ENCODE assay signal across 15 cellular contexts in the genomic region with DNA sequence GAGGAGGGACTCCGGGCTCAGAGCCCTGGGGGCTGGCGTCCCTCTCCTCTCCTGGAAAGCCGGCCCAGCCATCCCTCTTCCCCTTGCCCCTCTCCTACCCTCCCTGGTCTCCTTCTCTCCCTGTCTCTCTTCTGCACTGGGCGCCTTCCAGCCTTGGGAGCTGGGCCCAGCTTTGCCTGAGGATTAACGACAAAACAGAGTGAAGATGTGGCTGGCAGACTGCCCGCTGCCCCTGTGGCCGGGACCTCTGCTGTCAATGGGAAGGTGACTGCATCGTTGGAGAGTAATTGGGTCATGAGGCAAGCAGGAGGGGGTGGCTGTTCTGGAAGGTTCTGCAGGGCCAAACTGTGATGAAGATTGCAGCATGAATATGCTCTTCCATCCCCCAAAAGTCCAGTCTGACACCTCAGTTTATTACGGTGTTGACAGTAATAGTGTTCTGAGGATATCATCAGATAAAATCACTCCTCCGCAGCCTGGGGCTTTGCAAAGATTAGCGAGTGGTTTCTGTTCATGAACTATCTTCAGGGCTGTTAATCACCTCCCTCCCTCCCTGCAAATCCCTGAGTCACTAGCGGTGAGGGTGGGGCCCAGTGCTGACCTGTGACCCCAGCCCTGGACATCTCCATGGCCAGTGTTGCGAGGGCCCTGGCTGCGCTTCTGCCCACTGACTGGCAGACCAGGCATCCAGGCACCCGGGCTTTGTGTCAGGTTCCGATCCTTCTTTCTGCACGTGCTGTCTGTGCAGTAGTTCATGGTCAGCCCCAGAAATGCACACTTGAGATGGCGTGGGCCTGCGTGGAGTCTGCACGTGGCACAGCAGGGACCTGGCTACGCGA. TPM values are rescaled to one million over a fixed set of nuclear protein-coding genes. Genes with fewer than 3 reads are reported as not detected.
DNase-seq lines count a peak whose midpoint lies in the region; ATAC-seq and TF ChIP-seq lines count a peak whose summit lies in the region.
"Had no signal": no experiment of that assay in that cellular context is flagged by ENCODE, and none has a peak within 500 bp of the region (broad histone marks: within the 10 kb centered on the region; RNA-seq: fewer than 3 reads in every experiment).

No MANE protein-coding gene starts in this region.

- in situ Hi-C loops in Panc1 (cut with HindIII; ENCODE audit: low pct_unique_long_range_greater_than_20kb, low sequenced_read_pairs), result no loop called here

- H3K27me3 ChIP-seq in Panc1 (ENCODE audit: control insufficient read depth, insufficient read depth, low read length) (no peaks in the 10 kb centered on the region), foreskin keratinocyte (peaks cover 35% of the 10 kb centered on the region)
- H3K27me3 ChIP-seq: SJSA1, tibial nerve had no signal

- POLR2A ChIA-PET in Panc1 (lab: Charles Lee), result no interaction called here

- no peaks in the 10 kb centered on the region for H3K9me3 ChIP-seq in Panc1 (ENCODE audit: control insufficient read depth, insufficient read depth, low read depth, low read length)
- H3K9me3 ChIP-seq: SJSA1, tibial nerve had no signal

- no peaks in the 10 kb centered on the region for H3K36me3 ChIP-seq in Panc1 (ENCODE audit: control insufficient read depth, insufficient read depth, low read length)
- H3K36me3 ChIP-seq: SJSA1, tibial nerve had no signal

- H3K27ac ChIP-seq in Panc1 (ENCODE audit: low read length) (peak overlapping the region; percentile 63), foreskin keratinocyte (no peak overlapping the region)
- H3K27ac ChIP-seq: parathyroid adenoma, SJSA1, tibial nerve had no signal

- no TSS peak for BruUV-seq in Panc1 (replicated peaks; lab: Mats Ljungman, UMichigan)

- H3K4me1 ChIP-seq in Panc1 (ENCODE audit: control insufficient read depth, insufficient read depth, low read length) (peaks cover 38% of the 10 kb centered on the region), foreskin keratinocyte (no peaks in the 10 kb centered on the region)
- H3K4me1 ChIP-seq: parathyroid adenoma, SJSA1, tibial nerve had no signal

- CTCF ChIA-PET in Panc1 (lab: Charles Lee), result no interaction called here

- no peak overlapping the region for H3K4me3 ChIP-seq in Panc1 (ENCODE audit: low read depth in 2 of 2, low read length in 2 of 2)
- H3K4me3 ChIP-seq: SJSA1, tibial nerve had no signal

- ATAC-seq in Panc1 (peak; percentile 35), foreskin keratinocyte (peak; percentile 36), sciatic nerve (peak; percentile 32), HG03442 (IDR thresholded peaks at IDR 0.05; ENCODE audit: unreplicated experiment) (no peak), GM21737 (IDR thresholded peaks at IDR 0.05; ENCODE audit: unreplicated experiment) (no peak)
- ATAC-seq: activated CD8-positive, alpha-beta T cell treated with anti-CD3 and anti-CD28 coated beads, Interleukin-2, amount 10 ng/mL, durations not matched to agents 7 days and 5 days had no signal

- TF ChIP-seq CTCF in Panc1 (IDR thresholded peaks at IDR 0.05), result no peak
- no peak for TF ChIP-seq CTCF in foreskin keratinocyte (conservative IDR thresholded peaks at IDR 0.05)

- DNase-seq in GM03348 (ENCODE audit: low spot score) (peak; percentile 67), Panc1 (ENCODE audit: low read depth, low spot score) (no peak), foreskin keratinocyte (peak in 1 of 2 donors; percentile 34), sciatic nerve (ENCODE audit: low spot score) (peak; percentile 55), T-helper 2 cell (no peak), cerebellar cortex (ENCODE audit: low spot score) (no peak)
- DNase-seq: activated CD8-positive, alpha-beta T cell treated with anti-CD3 and anti-CD28 coated beads, Interleukin-2, amount 10 ng/mL, durations not matched to agents 7 days and 5 days; anterior cingulate cortex; DMS153 had no signal

- intact Hi-C loops in Panc1 (cut with micrococcal nuclease; ENCODE audit: unreplicated experiment) (no loop called here), sciatic nerve (cut with DNase I) (no loop called here)

RNA-seq across cellular contexts. Expression of gene RTP5, which starts 23.0 kb away (rescaled TPM):
- not detected for total RNA-seq in Panc1 (2021; ENCODE audit: unreplicated experiment)
- not detected for polyA plus RNA-seq in Panc1 (2012; ENCODE audit: insufficient read length)
- total RNA-seq in foreskin keratinocyte, result not detected in 2 replicates
- not detected in 2 replicates for polyA plus RNA-seq in foreskin keratinocyte
- total RNA-seq in sciatic nerve, result not detected
- total RNA-seq: activated CD8-positive, alpha-beta T cell treated with anti-CD3 and anti-CD28 coated beads, Interleukin-2, amount 10 ng/mL, durations not matched to agents 7 days and 5 days; kidney epithelial cell; SJSA1; tibial nerve had no signal

RNA-seq across cellular contexts. Expression of gene PDCD1, which starts 33.8 kb away (rescaled TPM):
- total RNA-seq in Panc1 (2021; ENCODE audit: unreplicated experiment) (0.15 TPM), foreskin keratinocyte (not detected in 2 replicates), sciatic nerve (0.27 TPM)
- 0.29 TPM for polyA plus RNA-seq in Panc1 (2012; ENCODE audit: insufficient read length)
- polyA plus RNA-seq in foreskin keratinocyte, result not detected in 2 replicates
- total RNA-seq: SJSA1 had no signal

Comparison
In these comparisons a context has a peak if more than half of its experiments do, and no peak if none do; other contexts are left out.
1. DNase-seq: peak in GM03348 (single experiment) and sciatic nerve (single experiment); none in Panc1 (single experiment), T-helper 2 cell (0 of 5) and cerebellar cortex (single experiment).
2. ATAC-seq: peak in Panc1 (single experiment), foreskin keratinocyte (single experiment) and sciatic nerve (single experiment); none in HG03442 (single experiment) and GM21737 (single experiment).